ENCODE assay signal across 11 cellular contexts in genomic region chr19:48813123-48813911, GRCh38. TPM values are rescaled to one million over a fixed set of nuclear protein-coding genes. Genes with fewer than 3 reads are reported as not detected.
DNase-seq lines count a peak whose midpoint lies in the region; ATAC-seq and TF ChIP-seq lines count a peak whose summit lies in the region.
"Had no signal": no experiment of that assay in that cellular context is flagged by ENCODE, and none has a peak within 500 bp of the region (broad histone marks: within the 10 kb centered on the region; RNA-seq: fewer than 3 reads in every experiment).

No MANE protein-coding gene starts in this region.

- H3K27me3 ChIP-seq in CD8-positive, alpha-beta T cell (ENCODE audit: insufficient read depth, low read length): no peaks in the 10 kb centered on the region
- H3K27me3 ChIP-seq in MM.1S (replicated peaks; ENCODE audit: insufficient read depth, low read length): no peaks in the 10 kb centered on the region

- no peak for DNase-seq in CD8-positive, alpha-beta T cell
- no peak for DNase-seq in MM.1S
- no peak for DNase-seq in endothelial cell (ENCODE audit: low spot score)
- no peak for DNase-seq in progenitor cell of endocrine pancreas (ENCODE audit: low spot score, unreplicated experiment)
- DNase-seq in NCI-H526 (lab: John Stamatoyannopoulos, UW): no peak
- no peak for DNase-seq in superior temporal gyrus (ENCODE audit: extremely low spot score)
- DNase-seq in stimulated activated CD4-positive, alpha-beta T cell treated with anti-CD3 and anti-CD28 coated beads, Interleukin-1b, Interleukin-23, amount 100 ng/mL, for 48 hours: no peak
- DNase-seq: activated T-cell treated with anti-CD3 and anti-CD28 coated beads, Interleukin-2, amount 50 U/mL, for 48 hours; KG1; stimulated activated naive B cell treated with anti-CD40 and anti-IgM and Interleukin-4, amounts not matched to agents 10 μg/mL and 1 μg/mL and 100 μg/mL, for 72 hours had no signal

- no peak for TF ChIP-seq CTCF in CD8-positive, alpha-beta T cell (IDR thresholded peaks at IDR 0.05)
- 0 out of 2 replicates have a peak, but pooled peaks have one; percentile 11 for TF ChIP-seq CTCF in MM.1S (IDR thresholded peaks at IDR 0.05; ENCODE audit: low read length)
- peak; percentile 17 for TF ChIP-seq CTCF in endothelial cell (IDR thresholded peaks at IDR 0.05; ENCODE audit: unreplicated experiment)
- peak; percentile 35 for TF ChIP-seq CTCF in progenitor cell of endocrine pancreas (IDR thresholded peaks at IDR 0.05; ENCODE audit: unreplicated experiment)

- no peaks in the 10 kb centered on the region for H4K20me1 ChIP-seq in MM.1S (ENCODE audit: insufficient read depth, low read length)

- H3K9me2 ChIP-seq in MM.1S (replicated peaks; ENCODE audit: insufficient read depth, low read length): no peaks in the 10 kb centered on the region

- peak overlapping the region; percentile 80 for H3K4me3 Mint-ChIP-seq in CD8-positive, alpha-beta T cell
- H3K4me3 Mint-ChIP-seq in endothelial cell (ENCODE audit: unreplicated experiment) (no peak overlapping the region), progenitor cell of endocrine pancreas (ENCODE audit: low read depth) (no peak overlapping the region)

- peaks cover 21% of the 10 kb centered on the region for H3K4me1 Mint-ChIP-seq in CD8-positive, alpha-beta T cell (ENCODE audit: low read depth)
- peaks cover 14% of the 10 kb centered on the region for H3K4me1 Mint-ChIP-seq in endothelial cell (ENCODE audit: unreplicated experiment)
- peaks cover 35% of the 10 kb centered on the region for H3K4me1 Mint-ChIP-seq in progenitor cell of endocrine pancreas (ENCODE audit: low read depth)

- H3K36me3 Mint-ChIP-seq in CD8-positive, alpha-beta T cell: no peaks in the 10 kb centered on the region
- H3K36me3 Mint-ChIP-seq in endothelial cell (ENCODE audit: low read depth, unreplicated experiment) (peaks cover 9% of the 10 kb centered on the region), progenitor cell of endocrine pancreas (ENCODE audit: insufficient read depth) (no peaks in the 10 kb centered on the region)

- H3K9me3 ChIP-seq in CD8-positive, alpha-beta T cell (ENCODE audit: low read length): no peaks in the 10 kb centered on the region
- no peaks in the 10 kb centered on the region for H3K9me3 ChIP-seq in MM.1S (replicated peaks; ENCODE audit: insufficient read depth, low read length)

- no peak overlapping the region for H2AFZ ChIP-seq in MM.1S (ENCODE audit: low read length)

- H3K4me3 ChIP-seq in CD8-positive, alpha-beta T cell (ENCODE audit: low read depth, low read length): no peak overlapping the region
- H3K4me3 ChIP-seq in MM.1S (ENCODE audit: low read length): no peak overlapping the region

- ATAC-seq in CD8-positive, alpha-beta T cell: no peak
- ATAC-seq in HG03460 (IDR thresholded peaks at IDR 0.05; ENCODE audit: unreplicated experiment): no peak
- ATAC-seq: stimulated activated naive B cell treated with anti-CD40 and anti-IgM and Interleukin-4, amounts not matched to agents 10 μg/mL and 1 μg/mL and 100 μg/mL, for 72 hours had no signal

- intact Hi-C loops in CD8-positive, alpha-beta T cell (cut with DNase I, micrococcal nuclease): loop anchor here in 1 of 2 experiments (2.0 kb wide), 1 partner anchor 45 kb away; no protein-coding TSS in a partner anchor

- CTCF ChIA-PET in CD8-positive, alpha-beta T cell (lab: Charles Lee): interaction anchor here (1.0 to 1.5 kb wide), 3 partner anchors 18 to 63 kb away, joined by 3 to 5 read pairs (median 3); no protein-coding TSS in a partner anchor

- no peak overlapping the region for H3K27ac Mint-ChIP-seq in CD8-positive, alpha-beta T cell
- H3K27ac Mint-ChIP-seq in endothelial cell (ENCODE audit: unreplicated experiment) (no peak overlapping the region), progenitor cell of endocrine pancreas (peak overlapping the region; percentile 98)

- H3F3A ChIP-seq in MM.1S (ENCODE audit: insufficient read depth, low read length): peaks cover 23% of the 10 kb centered on the region; the same call in 1 of the 2 replicates

- no peak overlapping the region for H3K4me2 ChIP-seq in MM.1S (ENCODE audit: low read depth, low read length)

- H3K4me1 ChIP-seq in CD8-positive, alpha-beta T cell (ENCODE audit: insufficient read depth, low read length): peaks cover 11% of the 10 kb centered on the region
- peaks cover 24% of the 10 kb centered on the region for H3K4me1 ChIP-seq in MM.1S (ENCODE audit: low read length)

- H3K27me3 Mint-ChIP-seq in CD8-positive, alpha-beta T cell (ENCODE audit: low read depth): no peaks in the 10 kb centered on the region
- peaks cover 11% of the 10 kb centered on the region for H3K27me3 Mint-ChIP-seq in endothelial cell (ENCODE audit: unreplicated experiment)
- no peaks in the 10 kb centered on the region for H3K27me3 Mint-ChIP-seq in progenitor cell of endocrine pancreas
- H3K27me3 Mint-ChIP-seq: stimulated activated naive B cell treated with anti-CD40 and anti-IgM and Interleukin-4, amounts not matched to agents 10 μg/mL and 1 μg/mL and 100 μg/mL, for 72 hours had no signal

- no peak overlapping the region for H3K27ac ChIP-seq in CD8-positive, alpha-beta T cell (ENCODE audit: low read depth, low read length)
- no peak overlapping the region for H3K27ac ChIP-seq in MM.1S (ENCODE audit: low read length)

- no peaks in the 10 kb centered on the region for H3K36me3 ChIP-seq in CD8-positive, alpha-beta T cell (ENCODE audit: insufficient read depth, low read length)
- no peaks in the 10 kb centered on the region for H3K36me3 ChIP-seq in MM.1S (replicated peaks; ENCODE audit: insufficient read depth, low read length)

- H3K79me2 ChIP-seq in MM.1S (ENCODE audit: low read length): peaks cover 22% of the 10 kb centered on the region

- H3K9ac ChIP-seq in MM.1S (ENCODE audit: low read length): no peak overlapping the region

- H3K9me3 Mint-ChIP-seq in CD8-positive, alpha-beta T cell: no peaks in the 10 kb centered on the region
- no peaks in the 10 kb centered on the region for H3K9me3 Mint-ChIP-seq in endothelial cell (ENCODE audit: unreplicated experiment)
- H3K9me3 Mint-ChIP-seq in progenitor cell of endocrine pancreas (ENCODE audit: low read depth): no peaks in the 10 kb centered on the region
- H3K9me3 Mint-ChIP-seq: stimulated activated naive B cell treated with anti-CD40 and anti-IgM and Interleukin-4, amounts not matched to agents 10 μg/mL and 1 μg/mL and 100 μg/mL, for 72 hours had no signal

- POLR2A ChIA-PET in CD8-positive, alpha-beta T cell (lab: Charles Lee): no interaction called here

RNA-seq across cellular contexts. Expression of gene BCAT2, which starts 2.5 kb away (rescaled TPM):
- total RNA-seq in CD8-positive, alpha-beta T cell: 1 to 10 TPM; 7.2 to 8.2 TPM
- total RNA-seq in endothelial cell (ENCODE audit: unreplicated experiment) (35.0 TPM), progenitor cell of endocrine pancreas (61.0 and 70.0 TPM in 2 replicates)

RNA-seq across cellular contexts. Expression of gene HSD17B14, which starts 23.0 kb away (rescaled TPM):
- total RNA-seq in CD8-positive, alpha-beta T cell: 1 to 10 TPM in 1 of 2 experiments, under 1 TPM in 1; 0.98 to 1.1 TPM
- total RNA-seq in endothelial cell (ENCODE audit: unreplicated experiment) (65.6 TPM), progenitor cell of endocrine pancreas (20.5 and 22.1 TPM in 2 replicates)

RNA-seq across cellular contexts. Expression of gene PLEKHA4, which starts 55.1 kb away (rescaled TPM):
- 1 to 10 TPM; 1.8 to 3.2 TPM for total RNA-seq in CD8-positive, alpha-beta T cell
- total RNA-seq in endothelial cell (ENCODE audit: unreplicated experiment) (14.1 TPM), progenitor cell of endocrine pancreas (8.5 and 11.7 TPM in 2 replicates)

RNA-seq across cellular contexts. Expression of gene FGF21, which starts 58.0 kb away (rescaled TPM):
- not detected for total RNA-seq in CD8-positive, alpha-beta T cell
- not detected for total RNA-seq in endothelial cell (ENCODE audit: unreplicated experiment)
- not detected in 2 replicates for total RNA-seq in progenitor cell of endocrine pancreas

RNA-seq across cellular contexts. Expression of gene PPP1R15A, which starts 58.9 kb away (rescaled TPM):
- total RNA-seq in CD8-positive, alpha-beta T cell: 100 to 1,000 TPM; 398 to 399 TPM
- total RNA-seq in endothelial cell (ENCODE audit: unreplicated experiment): 65.8 TPM
- 44.5 and 48.9 TPM in 2 replicates for total RNA-seq in progenitor cell of endocrine pancreas

Comparison
In these comparisons a context has a peak if more than half of its experiments do, and no peak if none do; other contexts are left out.
1. RNA of gene HSD17B14, which starts 23.0 kb away (total RNA-seq): 65.6 TPM in endothelial cell (single experiment) and 20.5 to 22.1 TPM in progenitor cell of endocrine pancreas; 0.98 to 1.1 TPM in CD8-positive, alpha-beta T cell; every median in the first group is over 10 times any median in the second.